ENCODE assay signal across 22 cellular contexts in genomic region chr2:112277591-112278220, GRCh38. TPM values are rescaled to one million over a fixed set of nuclear protein-coding genes. Genes with fewer than 3 reads are reported as not detected.
DNase-seq lines count a peak whose midpoint lies in the region; ATAC-seq, FAIRE-seq and TF ChIP-seq lines count a peak whose summit lies in the region.
"Had no signal": no experiment of that assay in that cellular context is flagged by ENCODE, and none has a peak within 500 bp of the region (broad histone marks: within the 10 kb centered on the region; RNA-seq: fewer than 3 reads in every experiment).

No MANE protein-coding gene starts in this region.

- TF ChIP-seq POLR2A in H54 (IDR thresholded peaks at IDR 0.05; ENCODE audit: low read depth, low read length): no peak
- no peak for TF ChIP-seq POLR2A in stomach (IDR thresholded peaks at IDR 0.05)

- peak overlapping the region; percentile 27; the same call in 1 of the 2 replicates for H2AFZ ChIP-seq in SK-N-SH (ENCODE audit: low read depth)
- H2AFZ ChIP-seq in osteoblast (ENCODE audit: low read length): no peak overlapping the region

- H3K4me1 ChIP-seq in SK-N-SH (ENCODE audit: control insufficient read depth in 1 of 2, insufficient read depth in 2 of 2, low read depth in 1 of 2, low read length in 1 of 2) (peaks cover 0 to 5% of the 10 kb centered on the region in 2 experiments; a peak in 2 of 4 replicates), ascending aorta (peaks cover 0 to 10% of the 10 kb centered on the region in 2 donors), osteoblast (ENCODE audit: insufficient read depth, low read length) (peaks cover 12% of the 10 kb centered on the region), lower lobe of right lung (peaks cover 17% of the 10 kb centered on the region), stomach (peaks cover 0 to 35% (median 15%) of the 10 kb centered on the region in 4 donors)

- H3K9me2 ChIP-seq in SK-N-SH: no peaks in the 10 kb centered on the region

- DNase-seq in SK-N-SH: no peak
- no peak for DNase-seq in H54 (ENCODE audit: insufficient read length, low spot score)
- no peak for DNase-seq in ascending aorta (ENCODE audit: low spot score in 2 of 2)
- DNase-seq in osteoblast (ENCODE audit: insufficient read length, low spot score, missing footprints): no peak
- no peak for DNase-seq in lower lobe of right lung
- DNase-seq in NOMO-1 treated with DMSO at 0.1 percent for 48 hours (lab: John Stamatoyannopoulos, UW; ENCODE audit: unreplicated experiment): no peak
- DNase-seq in stomach: no peak
- DNase-seq: activated CD4-positive, CD25-positive, alpha-beta regulatory T cell treated with anti-CD3 and anti-CD28 coated beads, Interleukin-2, amount 50 U/mL, for 72 hours; activated naive CD8-positive, alpha-beta T cell treated with anti-CD3 and anti-CD28 coated beads, Interleukin-2, amount 10 ng/mL, durations not matched to agents 7 days and 5 days; caudate nucleus; effector CD8-positive, alpha-beta T cell; IMR-90; left cardiac atrium; mucosa of descending colon; MV-4-11; NCI-H2081 treated with DMSO at 0.1 percent for 48 hours; NCI-H774; spleen had no signal

- H3K9ac ChIP-seq in SK-N-SH: no peak overlapping the region

- H4K20me1 ChIP-seq in SK-N-SH (ENCODE audit: insufficient read depth): no peaks in the 10 kb centered on the region
- H4K20me1 ChIP-seq in osteoblast (ENCODE audit: insufficient read depth, low read length): no peaks in the 10 kb centered on the region

- CTCF ChIA-PET in SK-N-SH (lab: Yijun Ruan, JAX): interaction anchor here (0.7 to 1.5 kb wide), 5 partner anchors 15 to 391 kb away, joined by 3 to 7 read pairs (median 3); no protein-coding TSS in a partner anchor

- no peak overlapping the region for H3K4me3 ChIP-seq in SK-N-SH (ENCODE audit: low read depth in 2 of 2, low read length in 1 of 2)
- H3K4me3 ChIP-seq in ascending aorta: no peak overlapping the region
- H3K4me3 ChIP-seq in osteoblast (ENCODE audit: insufficient read depth, low read length): peak overlapping the region; percentile 17
- H3K4me3 ChIP-seq in lower lobe of right lung: no peak overlapping the region
- no peak overlapping the region for H3K4me3 ChIP-seq in stomach
- H3K4me3 ChIP-seq: mucosa of descending colon had no signal

- H3K27me3 ChIP-seq in SK-N-SH (ENCODE audit: insufficient read depth) (no peaks in the 10 kb centered on the region), ascending aorta (no peaks in the 10 kb centered on the region), osteoblast (ENCODE audit: insufficient read depth, low read length) (no peaks in the 10 kb centered on the region), lower lobe of right lung (ENCODE audit: low read depth) (no peaks in the 10 kb centered on the region), stomach (no peaks in the 10 kb centered on the region)
- H3K27me3 ChIP-seq: spleen had no signal

- TF ChIP-seq RAD21 in SK-N-SH (IDR thresholded peaks at IDR 0.05; ENCODE audit: low read length): no peak

- POLR2A ChIA-PET in SK-N-SH (lab: Yijun Ruan, JAX): no interaction called here

- no peak overlapping the region for H3K4me2 ChIP-seq in SK-N-SH
- peak overlapping the region; percentile 73 for H3K4me2 ChIP-seq in osteoblast (ENCODE audit: insufficient read depth, low read length)

- peaks cover 0 to 8% of the 10 kb centered on the region in 2 experiments for H3K36me3 ChIP-seq in SK-N-SH (replicated peaks in 1 of 2; ENCODE audit: control insufficient read depth in 1 of 2, insufficient read depth in 2 of 2, low read length in 1 of 2)
- no peaks in the 10 kb centered on the region for H3K36me3 ChIP-seq in ascending aorta
- H3K36me3 ChIP-seq in osteoblast (ENCODE audit: insufficient read depth, low read length): no peaks in the 10 kb centered on the region
- H3K36me3 ChIP-seq in lower lobe of right lung: no peaks in the 10 kb centered on the region
- no peaks in the 10 kb centered on the region for H3K36me3 ChIP-seq in stomach
- H3K36me3 ChIP-seq: spleen had no signal

- TF ChIP-seq CTCF in SK-N-SH (IDR thresholded peaks at IDR 0.05) (no peak), ascending aorta (IDR thresholded peaks at IDR 0.05) (no peak), osteoblast (IDR thresholded peaks at IDR 0.05; ENCODE audit: extremely low read depth, low read depth, low read length) (no peak), lower lobe of right lung (IDR thresholded peaks at IDR 0.05) (no peak), stomach (IDR thresholded peaks at IDR 0.05) (no peak)

- 95% methylated on average over 5 of the region's 5 CpGs for WGBS in SK-N-SH (ENCODE audit: low lambda C conversion rate)
- WGBS in stomach, 5 donors: 79 to 92% (median 87%) methylated on average over 5 of the region's 5 CpGs

- H3K9me3 ChIP-seq in SK-N-SH (no peaks in the 10 kb centered on the region), ascending aorta (no peaks in the 10 kb centered on the region), osteoblast (ENCODE audit: low read depth, low read length) (no peaks in the 10 kb centered on the region), lower lobe of right lung (no peaks in the 10 kb centered on the region), stomach (no peaks in the 10 kb centered on the region)
- H3K9me3 ChIP-seq: mucosa of descending colon, spleen had no signal

- ATAC-seq in SK-N-SH treated with all-trans-retinoic acid at 6 μM for 48 hours: no peak
- no peak for ATAC-seq in lower lobe of right lung
- ATAC-seq: left cardiac atrium; mucosa of descending colon; stimulated activated effector memory CD8-positive, alpha-beta T cell treated with anti-CD3 and anti-CD28 coated beads, Interleukin-12 subunit alpha, Interleukin-12 subunit beta, amount 100 ng/mL, for 72 hours had no signal

- H3K27ac ChIP-seq in SK-N-SH (ENCODE audit: low read depth in 2 of 2, low read length in 1 of 2): no peak overlapping the region
- peak overlapping the region; percentile 1 to 31 for H3K27ac ChIP-seq in ascending aorta
- H3K27ac ChIP-seq in osteoblast (ENCODE audit: low read depth, low read length): peak overlapping the region; percentile 54
- no peak overlapping the region for H3K27ac ChIP-seq in lower lobe of right lung
- H3K27ac ChIP-seq in stomach: peak overlapping the region in 1 of 5 donors; percentile 34
- H3K27ac ChIP-seq: 22Rv1, C4-2B had no signal

- H3K79me2 ChIP-seq in SK-N-SH (ENCODE audit: insufficient read depth): peaks cover 21% of the 10 kb centered on the region
- H3K79me2 ChIP-seq in osteoblast (ENCODE audit: insufficient read depth, low read length): peaks cover 2% of the 10 kb centered on the region

- peaks cover 3% of the 10 kb centered on the region for H3F3A ChIP-seq in SK-N-SH (replicated peaks; ENCODE audit: insufficient read depth)

- TF ChIP-seq EP300 in SK-N-SH (IDR thresholded peaks at IDR 0.05; ENCODE audit: borderline replicate concordance in 1 of 2, low read depth in 1 of 2, low read length in 1 of 2): no peak
- no peak for TF ChIP-seq EP300 in stomach (IDR thresholded peaks at IDR 0.05)

- intact Hi-C loops in ascending aorta (cut with DNase I) (no loop called here), lower lobe of right lung (cut with DNase I) (no loop called here), stomach (cut with DNase I; ENCODE audit: low total_unique reads) (no loop called here)

- peak; percentile 23 for FAIRE-seq in H54 (lab: Jason Lieb, UNC)

TF ChIP-seq in SK-N-SH, 30 proteins besides CTCF, POLR2A, EP300 and RAD21 (continues in another document):
- TF ChIP-seq NFIC (IDR thresholded peaks at IDR 0.05; ENCODE audit: borderline replicate concordance): no peak
- no peak for TF ChIP-seq ZBTB33 (IDR thresholded peaks at IDR 0.05; ENCODE audit: borderline replicate concordance, low read depth)

TF ChIP-seq in SK-N-SH treated with all-trans-retinoic acid at 6 μM for 48 hours, 23 proteins besides CTCF, POLR2A, EP300 and RAD21 (continues in another document):
- TF ChIP-seq, protein P1, sequence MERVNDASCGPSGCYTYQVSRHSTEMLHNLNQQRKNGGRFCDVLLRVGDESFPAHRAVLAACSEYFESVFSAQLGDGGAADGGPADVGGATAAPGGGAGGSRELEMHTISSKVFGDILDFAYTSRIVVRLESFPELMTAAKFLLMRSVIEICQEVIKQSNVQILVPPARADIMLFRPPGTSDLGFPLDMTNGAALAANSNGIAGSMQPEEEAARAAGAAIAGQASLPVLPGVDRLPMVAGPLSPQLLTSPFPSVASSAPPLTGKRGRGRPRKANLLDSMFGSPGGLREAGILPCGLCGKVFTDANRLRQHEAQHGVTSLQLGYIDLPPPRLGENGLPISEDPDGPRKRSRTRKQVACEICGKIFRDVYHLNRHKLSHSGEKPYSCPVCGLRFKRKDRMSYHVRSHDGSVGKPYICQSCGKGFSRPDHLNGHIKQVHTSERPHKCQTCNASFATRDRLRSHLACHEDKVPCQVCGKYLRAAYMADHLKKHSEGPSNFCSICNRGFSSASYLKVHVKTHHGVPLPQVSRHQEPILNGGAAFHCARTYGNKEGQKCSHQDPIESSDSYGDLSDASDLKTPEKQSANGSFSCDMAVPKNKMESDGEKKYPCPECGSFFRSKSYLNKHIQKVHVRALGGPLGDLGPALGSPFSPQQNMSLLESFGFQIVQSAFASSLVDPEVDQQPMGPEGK (CRISPR knock-in tag; IDR thresholded peaks at IDR 0.05; ENCODE audit: borderline replicate concordance): no peak
- TF ChIP-seq GLIS3 (CRISPR knock-in tag; IDR thresholded peaks at IDR 0.05) (no peak), CSDC2 (CRISPR knock-in tag; IDR thresholded peaks at IDR 0.05) (no peak), OSR1 (CRISPR knock-in tag; IDR thresholded peaks at IDR 0.05) (no peak)

RNA-seq across cellular contexts. Expression of gene ZC3H6, which starts 2.3 kb away (rescaled TPM):
- polyA plus RNA-seq in SK-N-SH (2012; rRNA removed) (0.71 and 0.86 TPM in 2 replicates), stomach (1 to 10 TPM in 2 of 3 donors, under 1 TPM in 1; 0.61 to 1.6 (median 1.2) TPM)
- 1.0 and 1.3 TPM in 2 replicates for polyA plus RNA-seq in SK-N-SH (2012; cell fraction: cytosol; rRNA removed)
- polyA plus RNA-seq in SK-N-SH (2012; cell fraction: nucleus; rRNA removed): 1.2 and 2.3 TPM in 2 replicates
- total RNA-seq in ascending aorta (1.5 TPM), osteoblast (4.3 and 7.1 TPM in 2 replicates), lower lobe of right lung (18.0 TPM), stomach (10 to 100 TPM in 2 of 5 donors, 1 to 10 TPM in 3; 1.2 to 15.6 (median 8.0) TPM)

RNA-seq across cellular contexts. Expression of gene ZC3H8, which starts 22.9 kb away (rescaled TPM):
- polyA plus RNA-seq in SK-N-SH (2012; rRNA removed) (3.0 and 3.3 TPM in 2 replicates), stomach (1 to 10 TPM; 3.9 to 7.3 (median 6.4) TPM)
- 5.0 and 6.4 TPM in 2 replicates for polyA plus RNA-seq in SK-N-SH (2012; cell fraction: cytosol; rRNA removed)
- 5.4 and 9.8 TPM in 2 replicates for polyA plus RNA-seq in SK-N-SH (2012; cell fraction: nucleus; rRNA removed)
- total RNA-seq in ascending aorta (0.11 TPM), osteoblast (7.6 and 8.0 TPM in 2 replicates), lower lobe of right lung (5.0 TPM), stomach (100 to 1,000 TPM in 1 of 5 donors, 10 to 100 TPM in 2, 1 to 10 TPM in 2; 7.8 to 117 (median 10.5) TPM)

Comparison
In these comparisons a context has a peak if more than half of its experiments do, and no peak if none do; other contexts are left out.
1. H3K27ac ChIP-seq: peak in ascending aorta (2 of 2) and osteoblast (single experiment); none in SK-N-SH (0 of 2) and lower lobe of right lung (single experiment).